Comparison of ENCODE assay signal across 9 cellular contexts in genomic region chrX:70168238-70169188, GRCh38. TPM values are rescaled to one million over a fixed set of nuclear protein-coding genes. Genes with fewer than 3 reads are reported as not detected.
DNase-seq lines count a peak whose midpoint lies in the region; ATAC-seq and TF ChIP-seq lines count a peak whose summit lies in the region.
"Had no signal": no experiment of that assay in that cellular context is flagged by ENCODE, and none has a peak within 500 bp of the region (broad histone marks: within the 10 kb centered on the region; RNA-seq: fewer than 3 reads in every experiment).

No MANE protein-coding gene starts in this region.

- H3K27me3 ChIP-seq in H7 (ENCODE audit: control insufficient read depth, insufficient read depth, low read length) (no peaks in the 10 kb centered on the region), sigmoid colon (no peaks in the 10 kb centered on the region)

- H3K4me3 Mint-ChIP-seq in glutamatergic neuron (ENCODE audit: unreplicated experiment): peak overlapping the region; percentile 65
- H3K4me3 Mint-ChIP-seq: activated B cell treated with CpG ODN at 0.5 μM for 24 hours had no signal

- H3K9me3 Mint-ChIP-seq in glutamatergic neuron (ENCODE audit: unreplicated experiment): no peaks in the 10 kb centered on the region
- H3K9me3 Mint-ChIP-seq: activated B cell treated with CpG ODN at 0.5 μM for 24 hours had no signal

- H3K4me3 ChIP-seq in H7 (ENCODE audit: insufficient read depth, low read depth, low read length) (no peak overlapping the region), sigmoid colon (peak overlapping the region in 1 of 4 donors; percentile 8)

- H3K4me1 Mint-ChIP-seq in glutamatergic neuron (ENCODE audit: low read depth, unreplicated experiment): peaks cover 17% of the 10 kb centered on the region
- H3K4me1 Mint-ChIP-seq: activated B cell treated with CpG ODN at 0.5 μM for 24 hours had no signal

- H3K36me3 ChIP-seq in H7 (replicated peaks; ENCODE audit: control insufficient read depth, insufficient read depth, low read length): no peaks in the 10 kb centered on the region
- H3K36me3 ChIP-seq in sigmoid colon: peaks cover 0 to 12% (median 0%) of the 10 kb centered on the region in 4 donors

- H3K4me1 ChIP-seq in sigmoid colon: peaks cover 0 to 6% (median 0%) of the 10 kb centered on the region in 4 donors

- H3K9me3 ChIP-seq in sigmoid colon: no peaks in the 10 kb centered on the region

- H3K27ac Mint-ChIP-seq in glutamatergic neuron (ENCODE audit: unreplicated experiment): peak overlapping the region; percentile 49
- H3K27ac Mint-ChIP-seq: activated B cell treated with CpG ODN at 0.5 μM for 24 hours had no signal

- TF ChIP-seq CTCF in glutamatergic neuron (IDR thresholded peaks at IDR 0.05; ENCODE audit: partially characterized antibody, unreplicated experiment) (no peak), sigmoid colon (IDR thresholded peaks at IDR 0.05) (no peak)

- no peak for ATAC-seq in GM19351 (IDR thresholded peaks at IDR 0.05; ENCODE audit: unreplicated experiment)
- ATAC-seq in GM19467 (IDR thresholded peaks at IDR 0.05; ENCODE audit: unreplicated experiment): no peak

- no peak for TF ChIP-seq EP300 in sigmoid colon (IDR thresholded peaks at IDR 0.05)

- peak overlapping the region in 3 of 4 donors; percentile 27 to 42 (median 28) for H3K27ac ChIP-seq in sigmoid colon

- intact Hi-C loops in sigmoid colon (cut with DNase I): no loop called here

- no peak for TF ChIP-seq POLR2A in sigmoid colon (IDR thresholded peaks at IDR 0.05)

- H3K36me3 Mint-ChIP-seq in glutamatergic neuron (ENCODE audit: unreplicated experiment): no peaks in the 10 kb centered on the region

- DNase-seq in H7 (peak; percentile 36), SK-N-DZ (ENCODE audit: low spot score) (peak; percentile 12), glutamatergic neuron (no peak), sigmoid colon (no peak), NCI-H1694 (lab: John Stamatoyannopoulos, UW) (no peak)
- no peak for DNase-seq in stimulated activated CD4-positive, alpha-beta T cell treated with anti-CD3 and anti-CD28 coated beads, Interleukin-15, amount 100 ng/mL, for 24 hours
- DNase-seq: activated B cell treated with CpG ODN at 0.5 μM for 24 hours had no signal

- WGBS in sigmoid colon, 2 donors: 65 to 70% methylated on average over 11 of the region's 11 CpGs

- H3K27me3 Mint-ChIP-seq in glutamatergic neuron (ENCODE audit: unreplicated experiment): no peaks in the 10 kb centered on the region
- H3K27me3 Mint-ChIP-seq: activated B cell treated with CpG ODN at 0.5 μM for 24 hours had no signal

RNA-seq across cellular contexts. Expression of gene DGAT2L6, which starts 8.8 kb away (rescaled TPM):
- total RNA-seq in H7 (2014; rRNA removed; shearing (Covaris generic)): 0.07 TPM in 1 of 2 replicates, not detected in the other
- polyA plus RNA-seq in SK-N-DZ (2014; cell fraction: cytosol; rRNA removed): not detected in 2 replicates
- polyA plus RNA-seq in SK-N-DZ (2014; cell fraction: nucleus; rRNA removed): not detected in 2 replicates
- total RNA-seq in glutamatergic neuron (ENCODE audit: unreplicated experiment) (not detected), sigmoid colon (not detected)
- polyA plus RNA-seq in sigmoid colon: not detected
- total RNA-seq: activated B cell treated with CpG ODN at 0.5 μM for 24 hours had no signal

RNA-seq across cellular contexts. Expression of gene IGBP1, which starts 35.3 kb away (rescaled TPM):
- total RNA-seq in H7 (2014; rRNA removed; shearing (Covaris generic)): 47.5 and 57.2 TPM in 2 replicates
- 51.5 and 55.5 TPM in 2 replicates for polyA plus RNA-seq in SK-N-DZ (2014; cell fraction: cytosol; rRNA removed)
- 22.4 and 29.1 TPM in 2 replicates for polyA plus RNA-seq in SK-N-DZ (2014; cell fraction: nucleus; rRNA removed)
- 44.0 TPM for total RNA-seq in glutamatergic neuron (ENCODE audit: unreplicated experiment)
- total RNA-seq in sigmoid colon: 100 to 1,000 TPM in 1 of 4 donors, 10 to 100 TPM in 3; 71.5 to 100 (median 85.0) TPM
- 100 to 1,000 TPM in 2 of 3 donors, 10 to 100 TPM in 1; 69.7 to 126 (median 114) TPM for polyA plus RNA-seq in sigmoid colon

Comparison
In these comparisons a context has a peak if more than half of its experiments do, and no peak if none do; other contexts are left out.
1. DNase-seq: peak in H7 (single experiment) and SK-N-DZ (single experiment); none in glutamatergic neuron (single experiment), sigmoid colon (single experiment), NCI-H1694 (single experiment) and stimulated activated CD4-positive, alpha-beta T cell treated with anti-CD3 and anti-CD28 coated beads, Interleukin-15, amount 100 ng/mL, for 24 hours (single experiment).